ENCODE assay signal across 14 cellular contexts in genomic region chr13:113546571-113547247, GRCh38. TPM values are rescaled to one million over a fixed set of nuclear protein-coding genes. Genes with fewer than 3 reads are reported as not detected.
A peak's percentile ranks its signal among the peaks of the same experiment; 100 is the strongest.
DNase-seq lines count a peak whose midpoint lies in the region; ATAC-seq, FAIRE-seq and TF ChIP-seq lines count a peak whose summit lies in the region.
"Had no signal": no experiment of that assay in that cellular context is flagged by ENCODE, and none has a peak within 500 bp of the region (broad histone marks: within the 10 kb centered on the region; RNA-seq: fewer than 3 reads in every experiment).

No MANE protein-coding gene starts in this region.

- peak overlapping the region; percentile 81 for H3K27ac ChIP-seq in astrocyte (ENCODE audit: low read depth, low read length)
- peak overlapping the region; percentile 19 for H3K27ac ChIP-seq in muscle layer of colon (ENCODE audit: low read depth, low read length)
- H3K27ac ChIP-seq in upper lobe of right lung, result peak overlapping the region; percentile 18
- H3K27ac ChIP-seq: KMS-11 had no signal

- H3K36me3 ChIP-seq in astrocyte (ENCODE audit: insufficient read depth, low read length) (peaks cover 8% of the 10 kb centered on the region), muscle layer of colon (ENCODE audit: insufficient read depth, low read length) (peaks cover 15% of the 10 kb centered on the region), upper lobe of right lung (peaks cover 32% of the 10 kb centered on the region)

- H3K9me3 Mint-ChIP-seq in astrocyte (ENCODE audit: unreplicated experiment), result peaks cover 3% of the 10 kb centered on the region
- H3K9me3 Mint-ChIP-seq: activated naive CD8-positive, alpha-beta T cell treated with anti-CD3 and anti-CD28 coated beads, Interleukin-2, amount 50 U/mL, for 24 hours; naive B cell had no signal

- H3K9me3 ChIP-seq in astrocyte (ENCODE audit: insufficient read depth, low read depth, low read length), result no peaks in the 10 kb centered on the region
- no peaks in the 10 kb centered on the region for H3K9me3 ChIP-seq in muscle layer of colon (ENCODE audit: low read length)
- H3K9me3 ChIP-seq in upper lobe of right lung, result no peaks in the 10 kb centered on the region

- H3K27me3 ChIP-seq in astrocyte (ENCODE audit: insufficient read depth, low read length) (no peaks in the 10 kb centered on the region), muscle layer of colon (ENCODE audit: control insufficient read depth in 1 of 2, insufficient read depth in 2 of 2, low read length in 2 of 2) (no peaks in the 10 kb centered on the region), upper lobe of right lung (no peaks in the 10 kb centered on the region)

- H2AFZ ChIP-seq in astrocyte (ENCODE audit: low read depth, low read length), result no peak overlapping the region

- TF ChIP-seq CTCF in astrocyte (IDR thresholded peaks at IDR 0.05; ENCODE audit: insufficient read depth, low read depth, low read length), result no peak
- no peak for TF ChIP-seq CTCF in upper lobe of right lung (IDR thresholded peaks at IDR 0.05)

- H3K4me1 Mint-ChIP-seq in astrocyte (ENCODE audit: low read depth, unreplicated experiment), result peaks cover 11% of the 10 kb centered on the region

- no peak for FAIRE-seq in astrocyte (lab: Jason Lieb, UNC)

- no peaks in the 10 kb centered on the region for H3K27me3 Mint-ChIP-seq in astrocyte (ENCODE audit: low read depth, unreplicated experiment)
- H3K27me3 Mint-ChIP-seq: activated naive CD8-positive, alpha-beta T cell treated with anti-CD3 and anti-CD28 coated beads, Interleukin-2, amount 50 U/mL, for 24 hours; naive B cell had no signal

- peak; percentile 6 for ATAC-seq in upper lobe of right lung
- no peak for ATAC-seq in HG03469 (IDR thresholded peaks at IDR 0.05; ENCODE audit: unreplicated experiment)
- ATAC-seq: activated naive CD8-positive, alpha-beta T cell treated with anti-CD3 and anti-CD28 coated beads, Interleukin-2, amount 50 U/mL, for 24 hours had no signal

- intact Hi-C loops in upper lobe of right lung (cut with DNase I), result no loop called here

- H4K20me1 ChIP-seq in astrocyte (ENCODE audit: insufficient read depth, low read length), result peaks cover 68% of the 10 kb centered on the region

- H3K9ac ChIP-seq in astrocyte (ENCODE audit: low read length) (peak overlapping the region; percentile 79), muscle layer of colon (ENCODE audit: low read length) (no peak overlapping the region)
- H3K9ac ChIP-seq: KMS-11 had no signal

- DNase-seq in astrocyte (ENCODE audit: low read depth) (no peak), glomerular visceral epithelial cell (ENCODE audit: extremely low spot score) (peak; percentile 72), upper lobe of right lung (peak; percentile 60), COLO829 (ENCODE audit: low spot score) (no peak), GDM1 (lab: John Stamatoyannopoulos, UW) (no peak)
- DNase-seq: activated naive CD8-positive, alpha-beta T cell treated with anti-CD3 and anti-CD28 coated beads, Interleukin-2, amount 50 U/mL, for 24 hours; DMS153; foreskin melanocyte; naive B cell; NCI-H2171; stimulated activated CD4-positive, alpha-beta T cell treated with anti-CD3 and anti-CD28 coated beads, Interleukin-2, amount 100 ng/mL, for 48 hours had no signal

- H3K36me3 Mint-ChIP-seq in astrocyte (ENCODE audit: low read depth, unreplicated experiment), result peaks cover 17% of the 10 kb centered on the region

- H3K4me3 ChIP-seq in astrocyte (ENCODE audit: insufficient read depth, low read depth, low read length) (no peak overlapping the region), muscle layer of colon (ENCODE audit: low read depth in 1 of 2, low read length in 2 of 2) (no peak overlapping the region), upper lobe of right lung (no peak overlapping the region)

- no peak overlapping the region for H3K27ac Mint-ChIP-seq in astrocyte (ENCODE audit: unreplicated experiment)
- H3K27ac Mint-ChIP-seq: activated naive CD8-positive, alpha-beta T cell treated with anti-CD3 and anti-CD28 coated beads, Interleukin-2, amount 50 U/mL, for 24 hours had no signal

- H3K4me3 Mint-ChIP-seq in astrocyte (ENCODE audit: unreplicated experiment), result no peak overlapping the region
- H3K4me3 Mint-ChIP-seq: activated naive CD8-positive, alpha-beta T cell treated with anti-CD3 and anti-CD28 coated beads, Interleukin-2, amount 50 U/mL, for 24 hours; naive B cell had no signal

- peaks cover 37% of the 10 kb centered on the region for H3K4me1 ChIP-seq in astrocyte (ENCODE audit: insufficient read depth, low read length)
- H3K4me1 ChIP-seq in muscle layer of colon (ENCODE audit: insufficient read depth, low read length), result peaks cover 34% of the 10 kb centered on the region
- H3K4me1 ChIP-seq in upper lobe of right lung, result peaks cover 14% of the 10 kb centered on the region

- H3K79me2 ChIP-seq in astrocyte (ENCODE audit: insufficient read depth, low read length), result peaks cover 71% of the 10 kb centered on the region

- H3K4me2 ChIP-seq in astrocyte (ENCODE audit: low read length), result peak overlapping the region; percentile 89
- H3K4me2 ChIP-seq: KMS-11 had no signal

RNA-seq across cellular contexts. Expression of gene TFDP1, which starts 37.8 kb away (rescaled TPM):
- 39.0 and 49.4 TPM in 2 replicates for total RNA-seq in astrocyte
- 42.3 TPM for total RNA-seq in upper lobe of right lung

RNA-seq across cellular contexts. Expression of gene DCUN1D2, which starts 56.2 kb away (rescaled TPM):
- 16.3 and 19.0 TPM in 2 replicates for total RNA-seq in astrocyte
- total RNA-seq in upper lobe of right lung, result 24.6 TPM

Comparison
In these comparisons a context has a peak if more than half of its experiments do, and no peak if none do; other contexts are left out.
1. DNase-seq: peak in glomerular visceral epithelial cell (single experiment) and upper lobe of right lung (single experiment); none in astrocyte (single experiment), COLO829 (single experiment) and GDM1 (single experiment).
2. H3K27ac ChIP-seq: peak in every context shown above with its lines; median percentile 81 in astrocyte; 19 in muscle layer of colon; 18 in upper lobe of right lung.